Comparison of ENCODE assay signal across 2 cellular contexts in the genomic region with DNA sequence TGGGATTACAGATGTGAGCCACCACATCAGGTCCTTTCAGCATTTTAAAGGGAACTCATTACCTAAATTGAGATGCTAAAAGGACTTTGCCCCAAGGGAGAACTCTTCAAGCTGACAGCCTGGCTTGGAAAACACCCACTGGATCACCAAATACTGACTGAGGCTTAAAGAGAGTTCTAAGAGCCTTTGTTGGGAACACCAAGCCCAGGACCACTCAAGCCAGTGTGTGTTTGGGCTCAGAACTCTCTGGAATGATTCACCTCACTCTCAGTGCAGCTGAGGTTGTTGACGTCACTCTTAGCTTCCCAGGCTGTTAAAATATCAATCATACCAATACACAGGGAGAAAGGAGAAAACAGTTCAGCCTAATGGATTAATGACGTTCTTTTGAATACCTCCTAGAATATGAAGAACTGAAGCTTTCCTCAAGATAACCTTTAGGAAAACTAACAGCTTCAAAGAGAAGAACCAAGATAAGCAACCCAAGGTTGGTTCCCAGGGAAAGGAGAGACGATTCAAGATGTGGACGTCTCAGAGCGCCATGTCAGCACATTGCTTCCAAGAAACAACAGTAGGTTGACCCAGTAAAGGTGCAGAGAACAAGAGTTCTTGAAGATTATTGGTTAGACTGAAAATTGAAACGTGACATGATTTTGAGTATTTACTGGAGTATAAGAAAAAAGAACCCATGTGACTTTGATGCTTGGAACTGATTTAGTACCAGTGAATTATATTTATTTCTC.
TF ChIP-seq lines count a peak whose summit lies in the region.

No MANE protein-coding gene starts in this region.

TF ChIP-seq in SK-N-SH treated with all-trans-retinoic acid at 6 μM for 48 hours, 23 proteins besides CTCF, POLR2A, EP300 and RAD21 (continued from another document):
- TF ChIP-seq ARNTL (CRISPR knock-in tag; IDR thresholded peaks at IDR 0.05; ENCODE audit: borderline replicate concordance, low read depth) = no peak
- TF ChIP-seq, protein P1, sequence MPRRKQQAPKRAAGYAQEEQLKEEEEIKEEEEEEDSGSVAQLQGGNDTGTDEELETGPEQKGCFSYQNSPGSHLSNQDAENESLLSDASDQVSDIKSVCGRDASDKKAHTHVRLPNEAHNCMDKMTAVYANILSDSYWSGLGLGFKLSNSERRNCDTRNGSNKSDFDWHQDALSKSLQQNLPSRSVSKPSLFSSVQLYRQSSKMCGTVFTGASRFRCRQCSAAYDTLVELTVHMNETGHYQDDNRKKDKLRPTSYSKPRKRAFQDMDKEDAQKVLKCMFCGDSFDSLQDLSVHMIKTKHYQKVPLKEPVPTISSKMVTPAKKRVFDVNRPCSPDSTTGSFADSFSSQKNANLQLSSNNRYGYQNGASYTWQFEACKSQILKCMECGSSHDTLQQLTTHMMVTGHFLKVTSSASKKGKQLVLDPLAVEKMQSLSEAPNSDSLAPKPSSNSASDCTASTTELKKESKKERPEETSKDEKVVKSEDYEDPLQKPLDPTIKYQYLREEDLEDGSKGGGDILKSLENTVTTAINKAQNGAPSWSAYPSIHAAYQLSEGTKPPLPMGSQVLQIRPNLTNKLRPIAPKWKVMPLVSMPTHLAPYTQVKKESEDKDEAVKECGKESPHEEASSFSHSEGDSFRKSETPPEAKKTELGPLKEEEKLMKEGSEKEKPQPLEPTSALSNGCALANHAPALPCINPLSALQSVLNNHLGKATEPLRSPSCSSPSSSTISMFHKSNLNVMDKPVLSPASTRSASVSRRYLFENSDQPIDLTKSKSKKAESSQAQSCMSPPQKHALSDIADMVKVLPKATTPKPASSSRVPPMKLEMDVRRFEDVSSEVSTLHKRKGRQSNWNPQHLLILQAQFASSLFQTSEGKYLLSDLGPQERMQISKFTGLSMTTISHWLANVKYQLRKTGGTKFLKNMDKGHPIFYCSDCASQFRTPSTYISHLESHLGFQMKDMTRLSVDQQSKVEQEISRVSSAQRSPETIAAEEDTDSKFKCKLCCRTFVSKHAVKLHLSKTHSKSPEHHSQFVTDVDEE (CRISPR knock-in tag; IDR thresholded peaks at IDR 0.05) = no peak

TF ChIP-seq in GM23338, 12 proteins besides CTCF, POLR2A, EP300 and RAD21 (continued from another document):
- TF ChIP-seq, protein P2, sequence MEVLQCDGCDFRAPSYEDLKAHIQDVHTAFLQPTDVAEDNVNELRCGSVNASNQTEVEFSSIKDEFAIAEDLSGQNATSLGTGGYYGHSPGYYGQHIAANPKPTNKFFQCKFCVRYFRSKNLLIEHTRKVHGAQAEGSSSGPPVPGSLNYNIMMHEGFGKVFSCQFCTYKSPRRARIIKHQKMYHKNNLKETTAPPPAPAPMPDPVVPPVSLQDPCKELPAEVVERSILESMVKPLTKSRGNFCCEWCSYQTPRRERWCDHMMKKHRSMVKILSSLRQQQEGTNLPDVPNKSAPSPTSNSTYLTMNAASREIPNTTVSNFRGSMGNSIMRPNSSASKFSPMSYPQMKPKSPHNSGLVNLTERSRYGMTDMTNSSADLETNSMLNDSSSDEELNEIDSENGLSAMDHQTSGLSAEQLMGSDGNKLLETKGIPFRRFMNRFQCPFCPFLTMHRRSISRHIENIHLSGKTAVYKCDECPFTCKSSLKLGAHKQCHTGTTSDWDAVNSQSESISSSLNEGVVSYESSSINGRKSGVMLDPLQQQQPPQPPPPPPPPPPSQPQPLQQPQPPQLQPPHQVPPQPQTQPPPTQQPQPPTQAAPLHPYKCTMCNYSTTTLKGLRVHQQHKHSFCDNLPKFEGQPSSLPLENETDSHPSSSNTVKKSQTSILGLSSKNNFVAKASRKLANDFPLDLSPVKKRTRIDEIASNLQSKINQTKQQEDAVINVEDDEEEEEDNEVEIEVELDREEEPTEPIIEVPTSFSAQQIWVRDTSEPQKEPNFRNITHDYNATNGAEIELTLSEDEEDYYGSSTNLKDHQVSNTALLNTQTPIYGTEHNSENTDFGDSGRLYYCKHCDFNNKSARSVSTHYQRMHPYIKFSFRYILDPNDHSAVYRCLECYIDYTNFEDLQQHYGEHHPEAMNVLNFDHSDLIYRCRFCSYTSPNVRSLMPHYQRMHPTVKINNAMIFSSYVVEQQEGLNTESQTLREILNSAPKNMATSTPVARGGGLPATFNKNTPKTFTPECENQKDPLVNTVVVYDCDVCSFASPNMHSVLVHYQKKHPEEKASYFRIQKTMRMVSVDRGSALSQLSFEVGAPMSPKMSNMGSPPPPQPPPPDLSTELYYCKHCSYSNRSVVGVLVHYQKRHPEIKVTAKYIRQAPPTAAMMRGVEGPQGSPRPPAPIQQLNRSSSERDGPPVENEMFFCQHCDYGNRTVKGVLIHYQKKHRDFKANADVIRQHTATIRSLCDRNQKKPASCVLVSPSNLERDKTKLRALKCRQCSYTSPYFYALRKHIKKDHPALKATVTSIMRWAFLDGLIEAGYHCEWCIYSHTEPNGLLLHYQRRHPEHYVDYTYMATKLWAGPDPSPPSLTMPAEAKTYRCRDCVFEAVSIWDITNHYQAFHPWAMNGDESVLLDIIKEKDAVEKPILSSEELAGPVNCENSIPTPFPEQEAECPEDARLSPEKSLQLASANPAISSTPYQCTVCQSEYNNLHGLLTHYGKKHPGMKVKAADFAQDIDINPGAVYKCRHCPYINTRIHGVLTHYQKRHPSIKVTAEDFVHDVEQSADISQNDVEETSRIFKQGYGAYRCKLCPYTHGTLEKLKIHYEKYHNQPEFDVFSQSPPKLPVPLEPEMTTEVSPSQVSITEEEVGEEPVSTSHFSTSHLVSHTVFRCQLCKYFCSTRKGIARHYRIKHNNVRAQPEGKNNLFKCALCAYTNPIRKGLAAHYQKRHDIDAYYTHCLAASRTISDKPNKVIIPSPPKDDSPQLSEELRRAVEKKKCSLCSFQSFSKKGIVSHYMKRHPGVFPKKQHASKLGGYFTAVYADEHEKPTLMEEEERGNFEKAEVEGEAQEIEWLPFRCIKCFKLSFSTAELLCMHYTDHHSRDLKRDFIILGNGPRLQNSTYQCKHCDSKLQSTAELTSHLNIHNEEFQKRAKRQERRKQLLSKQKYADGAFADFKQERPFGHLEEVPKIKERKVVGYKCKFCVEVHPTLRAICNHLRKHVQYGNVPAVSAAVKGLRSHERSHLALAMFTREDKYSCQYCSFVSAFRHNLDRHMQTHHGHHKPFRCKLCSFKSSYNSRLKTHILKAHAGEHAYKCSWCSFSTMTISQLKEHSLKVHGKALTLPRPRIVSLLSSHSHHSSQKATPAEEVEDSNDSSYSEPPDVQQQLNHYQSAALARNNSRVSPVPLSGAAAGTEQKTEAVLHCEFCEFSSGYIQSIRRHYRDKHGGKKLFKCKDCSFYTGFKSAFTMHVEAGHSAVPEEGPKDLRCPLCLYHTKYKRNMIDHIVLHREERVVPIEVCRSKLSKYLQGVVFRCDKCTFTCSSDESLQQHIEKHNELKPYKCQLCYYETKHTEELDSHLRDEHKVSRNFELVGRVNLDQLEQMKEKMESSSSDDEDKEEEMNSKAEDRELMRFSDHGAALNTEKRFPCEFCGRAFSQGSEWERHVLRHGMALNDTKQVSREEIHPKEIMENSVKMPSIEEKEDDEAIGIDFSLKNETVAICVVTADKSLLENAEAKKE (CRISPR knock-in tag; IDR thresholded peaks at IDR 0.05) = no peak
- TF ChIP-seq ZNF114 (CRISPR knock-in tag; IDR thresholded peaks at IDR 0.05) = no peak
- no peak for TF ChIP-seq EZH2 (IDR thresholded peaks at IDR 0.05; ENCODE audit: low read depth, unreplicated experiment)
- TF ChIP-seq EZH2phosphoT487 (IDR thresholded peaks at IDR 0.05; ENCODE audit: unreplicated experiment) = no peak
- TF ChIP-seq CREB1 (CRISPR knock-in tag; IDR thresholded peaks at IDR 0.05; ENCODE audit: low read depth) = no peak
- TF ChIP-seq, protein P3, sequence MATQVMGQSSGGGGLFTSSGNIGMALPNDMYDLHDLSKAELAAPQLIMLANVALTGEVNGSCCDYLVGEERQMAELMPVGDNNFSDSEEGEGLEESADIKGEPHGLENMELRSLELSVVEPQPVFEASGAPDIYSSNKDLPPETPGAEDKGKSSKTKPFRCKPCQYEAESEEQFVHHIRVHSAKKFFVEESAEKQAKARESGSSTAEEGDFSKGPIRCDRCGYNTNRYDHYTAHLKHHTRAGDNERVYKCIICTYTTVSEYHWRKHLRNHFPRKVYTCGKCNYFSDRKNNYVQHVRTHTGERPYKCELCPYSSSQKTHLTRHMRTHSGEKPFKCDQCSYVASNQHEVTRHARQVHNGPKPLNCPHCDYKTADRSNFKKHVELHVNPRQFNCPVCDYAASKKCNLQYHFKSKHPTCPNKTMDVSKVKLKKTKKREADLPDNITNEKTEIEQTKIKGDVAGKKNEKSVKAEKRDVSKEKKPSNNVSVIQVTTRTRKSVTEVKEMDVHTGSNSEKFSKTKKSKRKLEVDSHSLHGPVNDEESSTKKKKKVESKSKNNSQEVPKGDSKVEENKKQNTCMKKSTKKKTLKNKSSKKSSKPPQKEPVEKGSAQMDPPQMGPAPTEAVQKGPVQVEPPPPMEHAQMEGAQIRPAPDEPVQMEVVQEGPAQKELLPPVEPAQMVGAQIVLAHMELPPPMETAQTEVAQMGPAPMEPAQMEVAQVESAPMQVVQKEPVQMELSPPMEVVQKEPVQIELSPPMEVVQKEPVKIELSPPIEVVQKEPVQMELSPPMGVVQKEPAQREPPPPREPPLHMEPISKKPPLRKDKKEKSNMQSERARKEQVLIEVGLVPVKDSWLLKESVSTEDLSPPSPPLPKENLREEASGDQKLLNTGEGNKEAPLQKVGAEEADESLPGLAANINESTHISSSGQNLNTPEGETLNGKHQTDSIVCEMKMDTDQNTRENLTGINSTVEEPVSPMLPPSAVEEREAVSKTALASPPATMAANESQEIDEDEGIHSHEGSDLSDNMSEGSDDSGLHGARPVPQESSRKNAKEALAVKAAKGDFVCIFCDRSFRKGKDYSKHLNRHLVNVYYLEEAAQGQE (IDR thresholded peaks at IDR 0.05; ENCODE audit: unreplicated experiment) = no peak
- no peak for TF ChIP-seq JUNB (IDR thresholded peaks at IDR 0.05; ENCODE audit: unreplicated experiment)
- no peak for TF ChIP-seq NANOG (IDR thresholded peaks at IDR 0.05; ENCODE audit: borderline replicate concordance)
- TF ChIP-seq STAT1 (IDR thresholded peaks at IDR 0.05; ENCODE audit: unreplicated experiment) = no peak
